ENCODE assay signal across 8 cellular contexts in the genomic region with DNA sequence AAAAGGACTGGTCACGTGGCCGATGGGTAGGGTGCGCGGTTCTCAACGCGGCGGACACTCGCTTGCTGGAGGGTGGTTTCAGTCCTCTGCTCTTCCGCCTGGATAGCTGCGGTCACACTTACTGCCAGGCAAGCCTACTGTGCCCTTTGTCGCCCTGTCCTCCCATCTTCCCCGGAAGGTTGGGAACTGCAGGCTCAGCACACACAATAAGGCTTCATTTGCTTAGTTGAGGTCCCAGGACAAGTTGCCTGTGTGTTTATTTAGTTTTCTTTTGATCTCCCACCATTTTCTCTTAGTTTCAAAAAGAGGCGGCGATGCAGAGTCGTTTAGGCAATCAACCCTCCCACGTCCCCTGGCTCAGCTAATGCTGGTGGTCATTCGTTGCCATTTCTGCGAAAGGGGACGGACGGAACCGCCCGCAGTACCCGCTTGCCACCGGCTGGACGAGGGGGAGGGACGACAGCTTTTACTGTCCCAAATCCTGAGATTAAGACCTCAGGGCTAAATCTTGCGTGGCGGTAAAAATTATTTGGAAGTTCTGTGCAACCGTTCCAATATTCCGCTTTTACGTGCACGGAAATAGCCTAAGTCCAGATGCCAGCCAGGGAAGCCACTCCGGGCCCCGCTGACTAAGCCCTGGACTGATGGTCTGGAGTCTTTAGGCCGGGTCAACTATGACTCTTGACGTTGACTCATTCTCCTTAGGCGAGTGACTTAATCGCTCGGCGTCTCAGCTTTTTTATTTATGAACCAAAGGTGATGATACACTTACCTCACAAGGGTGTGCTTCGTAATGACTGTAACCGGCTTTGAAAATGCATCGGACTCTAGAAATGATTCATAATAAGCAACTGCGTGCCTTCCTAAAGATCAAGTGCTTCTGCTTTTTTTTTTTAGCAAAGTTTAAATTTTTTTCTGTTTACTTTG. TPM values are rescaled to one million over a fixed set of nuclear protein-coding genes. Genes with fewer than 3 reads are reported as not detected.
A peak's percentile ranks its signal among the peaks of the same experiment; 100 is the strongest.
DNase-seq lines count a peak whose midpoint lies in the region; ATAC-seq lines count a peak whose summit lies in the region.

No MANE protein-coding gene starts in this region.

- CTCF ChIA-PET in activated CD4-positive, alpha-beta memory T cell treated with anti-CD3 and anti-CD28 coated beads for 36 hours (lab: Charles Lee), result interaction anchor here (0.6 to 5.0 kb wide), 6 partner anchors 65 to 676 kb away, joined by 3 to 39 read pairs (median 5); a partner anchor contains a TSS

- peak overlapping the region; percentile 33 for H2BK5ac ChIP-seq in mesenchymal stem cell (ENCODE audit: low read depth, low read length, poor library complexity, severe bottlenecking)

- H3K36me3 ChIP-seq in duodenal mucosa (ENCODE audit: control insufficient read depth in 1 of 2, insufficient read depth in 2 of 2, low read length in 2 of 2) (no peaks in the 10 kb centered on the region), mesenchymal stem cell (ENCODE audit: control insufficient read depth in 1 of 2, insufficient read depth in 2 of 2, low read depth in 1 of 2, low read length in 2 of 2) (peaks cover 5 to 17% of the 10 kb centered on the region in 2 experiments)

- peak overlapping the region in 1 of 2 experiments; percentile 98 for H3K14ac ChIP-seq in mesenchymal stem cell (ENCODE audit: low read length in 2 of 2)

- H3K4me2 ChIP-seq in mesenchymal stem cell (ENCODE audit: low read length, poor library complexity, severe bottlenecking), result peak overlapping the region; percentile 61

- intact Hi-C loops in activated CD4-positive, alpha-beta memory T cell treated with anti-CD3 and anti-CD28 coated beads for 36 hours (cut with micrococcal nuclease), result loop anchor here (1.0 to 10.0 kb wide), 18 partner anchors 65 to 1020 kb away; a partner anchor contains a TSS

- H3K4me3 ChIP-seq in duodenal mucosa (ENCODE audit: low read depth in 1 of 2, low read length in 2 of 2) (peak overlapping the region; percentile 93 to 95), mesenchymal stem cell (ENCODE audit: insufficient read depth in 1 of 2, low read depth in 1 of 2, low read length in 2 of 2) (peak overlapping the region; percentile 58 to 99)

- H3K4me3 Mint-ChIP-seq in activated CD4-positive, alpha-beta memory T cell treated with anti-CD3 and anti-CD28 coated beads for 36 hours, result peak overlapping the region; percentile 88

- H3K23ac ChIP-seq in mesenchymal stem cell (ENCODE audit: low read length in 2 of 2), result peak overlapping the region in 1 of 2 experiments; percentile 97

- H3K4me1 Mint-ChIP-seq in activated CD4-positive, alpha-beta memory T cell treated with anti-CD3 and anti-CD28 coated beads for 36 hours (ENCODE audit: low read depth), result peaks cover 33% of the 10 kb centered on the region

- POLR2A ChIA-PET in activated CD4-positive, alpha-beta memory T cell treated with anti-CD3 and anti-CD28 coated beads for 36 hours (lab: Charles Lee), result interaction anchor here (0.7 to 4.1 kb wide), 13 partner anchors 26 to 786 kb away, joined by 3 to 53 read pairs (median 5); a partner anchor contains a TSS

- H3K27ac ChIP-seq in duodenal mucosa (ENCODE audit: low read depth, low read length), result peak overlapping the region; percentile 97
- peak overlapping the region; percentile 94 for H3K27ac ChIP-seq in mesenchymal stem cell (ENCODE audit: low read length, poor library complexity, severe bottlenecking)

- H4K8ac ChIP-seq in mesenchymal stem cell (ENCODE audit: low read length), result peak overlapping the region; percentile 63

- H2BK15ac ChIP-seq in mesenchymal stem cell (ENCODE audit: low read depth, poor library complexity, severe bottlenecking), result no peak overlapping the region

- H2AFZ ChIP-seq in mesenchymal stem cell (ENCODE audit: low read depth, low read length), result peak overlapping the region; percentile 87

- H2BK120ac ChIP-seq in mesenchymal stem cell (ENCODE audit: low read depth, low read length), result no peak overlapping the region

- H3K79me1 ChIP-seq in mesenchymal stem cell (replicated peaks; ENCODE audit: low read length, poor library complexity, severe bottlenecking), result no peaks in the 10 kb centered on the region

- peak overlapping the region; percentile 85 for H4K91ac ChIP-seq in mesenchymal stem cell (ENCODE audit: low read length)

- peaks cover 14% of the 10 kb centered on the region for H3K36me3 Mint-ChIP-seq in activated CD4-positive, alpha-beta memory T cell treated with anti-CD3 and anti-CD28 coated beads for 36 hours

- H2AK5ac ChIP-seq in mesenchymal stem cell (ENCODE audit: low read length, severe bottlenecking), result peak overlapping the region; percentile 89

- DNase-seq in NCI-H2196 (lab: John Stamatoyannopoulos, UW; ENCODE audit: unreplicated experiment), result peak; percentile 21
- peak; percentile 79 for DNase-seq in activated CD4-positive, alpha-beta memory T cell treated with anti-CD3 and anti-CD28 coated beads for 36 hours
- peak; percentile 98 for DNase-seq in mesenchymal stem cell
- DNase-seq in stimulated activated CD8-positive, alpha-beta memory T cell treated with anti-CD3 and anti-CD28 coated beads, Interleukin-15, amount 100 ng/mL, for 24 hours (ENCODE audit: low read depth), result peak; percentile 9
- no peak for DNase-seq in mesenteric fat pad (ENCODE audit: low spot score)

- H3K4ac ChIP-seq in mesenchymal stem cell (ENCODE audit: low read depth in 1 of 2, low read length in 2 of 2), result peak overlapping the region; percentile 29 to 56

- peak overlapping the region; percentile 68 to 99 for H3K18ac ChIP-seq in mesenchymal stem cell (ENCODE audit: low read depth in 1 of 2, low read length in 2 of 2)

- H3K9ac ChIP-seq in duodenal mucosa (ENCODE audit: low read depth in 1 of 2, low read length in 2 of 2) (peak overlapping the region; percentile 90 to 94), mesenchymal stem cell (ENCODE audit: low read length) (peak overlapping the region; percentile 96)

- WGBS in mesenchymal stem cell, result 36% methylated on average over 44 of the region's 44 CpGs

- H3K27me3 Mint-ChIP-seq in activated CD4-positive, alpha-beta memory T cell treated with anti-CD3 and anti-CD28 coated beads for 36 hours, result no peaks in the 10 kb centered on the region

- H3K4me1 ChIP-seq in duodenal mucosa (ENCODE audit: control insufficient read depth in 1 of 2, insufficient read depth in 2 of 2, low read length in 2 of 2) (peaks cover 12 to 17% of the 10 kb centered on the region in 2 donors), mesenchymal stem cell (ENCODE audit: control insufficient read depth, insufficient read depth, low read depth, low read length) (peaks cover 6% of the 10 kb centered on the region)

- peak; percentile 52 for ATAC-seq in GM18498 (IDR thresholded peaks at IDR 0.05; ENCODE audit: unreplicated experiment)
- peak; percentile 64 for ATAC-seq in HG02610 (IDR thresholded peaks at IDR 0.05; ENCODE audit: unreplicated experiment)

- H3K27me3 ChIP-seq in duodenal mucosa (ENCODE audit: control insufficient read depth in 1 of 2, insufficient read depth in 2 of 2, low read length in 2 of 2) (no peaks in the 10 kb centered on the region), mesenchymal stem cell (ENCODE audit: control insufficient read depth in 1 of 2, insufficient read depth in 1 of 2, low read length in 2 of 2) (no peaks in the 10 kb centered on the region)

- H2BK12ac ChIP-seq in mesenchymal stem cell (ENCODE audit: low read length in 2 of 2), result peak overlapping the region; percentile 34 to 72

- H3K27ac Mint-ChIP-seq in activated CD4-positive, alpha-beta memory T cell treated with anti-CD3 and anti-CD28 coated beads for 36 hours, result peak overlapping the region; percentile 99

- no peaks in the 10 kb centered on the region for H3K9me3 Mint-ChIP-seq in activated CD4-positive, alpha-beta memory T cell treated with anti-CD3 and anti-CD28 coated beads for 36 hours

- no peaks in the 10 kb centered on the region for H3K9me3 ChIP-seq in duodenal mucosa (ENCODE audit: control insufficient read depth in 1 of 2, low read length in 2 of 2)
- no peaks in the 10 kb centered on the region for H3K9me3 ChIP-seq in mesenchymal stem cell (ENCODE audit: control insufficient read depth, low read length)

RNA-seq across cellular contexts. Expression of a gene that starts 0.7 kb away (rescaled TPM):
- 100 to 1,000 TPM; 121 to 124 TPM for total RNA-seq in activated CD4-positive, alpha-beta memory T cell treated with anti-CD3 and anti-CD28 coated beads for 36 hours
- 65.4 TPM for polyA plus RNA-seq in mesenchymal stem cell (2013, experiment 1 of 2)
- 61.3 TPM for polyA plus RNA-seq in mesenchymal stem cell (2013, experiment 2 of 2)
- total RNA-seq in mesenteric fat pad, result 78.9 TPM
